ENCODE assay signal across 14 cellular contexts in genomic region chr5:149420509-149421371, GRCh38. TPM values are rescaled to one million over a fixed set of nuclear protein-coding genes. Genes with fewer than 3 reads are reported as not detected.
DNase-seq lines count a peak whose midpoint lies in the region; ATAC-seq and TF ChIP-seq lines count a peak whose summit lies in the region.
"Had no signal": no experiment of that assay in that cellular context is flagged by ENCODE, and none has a peak within 500 bp of the region (broad histone marks: within the 10 kb centered on the region; RNA-seq: fewer than 3 reads in every experiment).

No MANE protein-coding gene starts in this region.

- no peak overlapping the region for H4K91ac ChIP-seq in neuronal stem cell (ENCODE audit: low read depth, low read length, poor library complexity)

- H3K14ac ChIP-seq in neuronal stem cell (ENCODE audit: low read length): no peak overlapping the region

- ATAC-seq in GM18858 (IDR thresholded peaks at IDR 0.05; ENCODE audit: unreplicated experiment): no peak
- ATAC-seq: effector memory CD8-positive, alpha-beta T cell had no signal

- H4K20me1 ChIP-seq in fibroblast of lung (ENCODE audit: control insufficient read depth, extremely low read depth, insufficient read depth, low read length): no peaks in the 10 kb centered on the region

- no peak for TF ChIP-seq POLR2A in uterus (IDR thresholded peaks at IDR 0.05)

- peak overlapping the region; percentile 77 for H2BK15ac ChIP-seq in neuronal stem cell (ENCODE audit: low read length)

- H2BK120ac ChIP-seq in neuronal stem cell (ENCODE audit: low read depth, low read length): no peak overlapping the region

- H3K4me1 ChIP-seq in fibroblast of lung (ENCODE audit: control insufficient read depth, extremely low read depth, insufficient read depth, low read length): peaks cover 80% of the 10 kb centered on the region
- peaks cover 35 to 38% of the 10 kb centered on the region in 2 donors for H3K4me1 ChIP-seq in neuronal stem cell (ENCODE audit: control insufficient read depth in 2 of 2, insufficient read depth in 1 of 2, low read depth in 1 of 2, low read length in 2 of 2)
- peaks cover 18 to 19% of the 10 kb centered on the region in 2 donors for H3K4me1 ChIP-seq in uterus

- H3K27ac ChIP-seq in fibroblast of lung (ENCODE audit: insufficient read depth, low read length): peak overlapping the region; percentile 92
- no peak overlapping the region for H3K27ac ChIP-seq in neuronal stem cell (replicated peaks; ENCODE audit: low read length)
- peak overlapping the region; percentile 99 for H3K27ac ChIP-seq in uterus
- H3K27ac ChIP-seq: 22Rv1 had no signal

- no peak overlapping the region for H2AFZ ChIP-seq in fibroblast of lung (ENCODE audit: low read length)
- H2AFZ ChIP-seq in neuronal stem cell (ENCODE audit: low read length): peak overlapping the region; percentile 68

- peak overlapping the region; percentile 7 for H3K4me2 ChIP-seq in fibroblast of lung (ENCODE audit: extremely low read depth, insufficient read depth, low read length)
- no peak overlapping the region for H3K4me2 ChIP-seq in neuronal stem cell (ENCODE audit: insufficient read depth, low read length, poor library complexity, severe bottlenecking)

- H3K79me1 ChIP-seq in neuronal stem cell (ENCODE audit: low read depth, low read length): no peaks in the 10 kb centered on the region

- TF ChIP-seq CTCF in fibroblast of lung (conservative IDR thresholded peaks at IDR 0.05 in 1 of 2, IDR thresholded peaks at IDR 0.05 in 1 of 2; ENCODE audit: low read depth in 1 of 2, low read length in 2 of 2): no peak
- TF ChIP-seq CTCF in uterus (IDR thresholded peaks at IDR 0.05): no peak

- no peak overlapping the region for H3K23ac ChIP-seq in neuronal stem cell (ENCODE audit: low read depth, low read length, poor library complexity)

- H3K9me3 ChIP-seq in fibroblast of lung (ENCODE audit: control insufficient read depth, insufficient read depth, low read depth, low read length): no peaks in the 10 kb centered on the region
- no peaks in the 10 kb centered on the region for H3K9me3 ChIP-seq in neuronal stem cell (replicated peaks in 1 of 2; ENCODE audit: control insufficient read depth in 2 of 2, insufficient read depth in 1 of 2, low read depth in 1 of 2, low read length in 2 of 2)
- no peaks in the 10 kb centered on the region for H3K9me3 ChIP-seq in uterus

- H4K8ac ChIP-seq in neuronal stem cell (ENCODE audit: low read depth, low read length): no peak overlapping the region

- peak overlapping the region; percentile 58 for H3K9ac ChIP-seq in fibroblast of lung (ENCODE audit: insufficient read depth, low read length)
- no peak overlapping the region for H3K9ac ChIP-seq in neuronal stem cell (ENCODE audit: low read depth, low read length, poor library complexity)

- H3K4ac ChIP-seq in neuronal stem cell (ENCODE audit: low read length): no peak overlapping the region

- H3K18ac ChIP-seq in neuronal stem cell (ENCODE audit: low read length): peak overlapping the region; percentile 63

- no peak overlapping the region for H2BK12ac ChIP-seq in neuronal stem cell (ENCODE audit: low read length)

- WGBS in neuronal stem cell (ENCODE audit: extremely low coverage in 2 of 2, insufficient read length in 2 of 2, insufficient replicate concordance in 1 of 2), 2 donors: no CpG with 5 or more reads among the region's 19 CpGs

- no peaks in the 10 kb centered on the region for H3K27me3 ChIP-seq in fibroblast of lung (ENCODE audit: control insufficient read depth, insufficient read depth, low read length)
- H3K27me3 ChIP-seq in neuronal stem cell (ENCODE audit: control insufficient read depth in 3 of 3, insufficient read depth in 3 of 3, low read depth in 1 of 3, low read length in 3 of 3): no peaks in the 10 kb centered on the region
- no peaks in the 10 kb centered on the region for H3K27me3 ChIP-seq in uterus

- H2BK5ac ChIP-seq in neuronal stem cell (ENCODE audit: low read length): no peak overlapping the region

- DNase-seq in DMS 273 (lab: John Stamatoyannopoulos, UW; ENCODE audit: unreplicated experiment) (peak; percentile 48), DMS 273 treated with DMSO at 0.1 percent for 48 hours (lab: John Stamatoyannopoulos, UW) (no peak), fibroblast of lung (ENCODE audit: low read depth in 2 of 2) (peak; percentile 43 to 97), neuronal stem cell (ENCODE audit: low spot score) (no peak), uterus (peak; percentile 77 to 81), NCI-H226 (no peak), head of caudate nucleus (no peak)
- DNase-seq: activated CD4-positive, alpha-beta T cell treated with anti-CD3 and anti-CD28 coated beads for 1 hour; effector memory CD8-positive, alpha-beta T cell; NCI-H446 treated with DMSO at 0.1 percent for 48 hours had no signal

- H3K36me3 ChIP-seq in fibroblast of lung (ENCODE audit: control insufficient read depth, insufficient read depth, low read length) (peaks cover 29% of the 10 kb centered on the region), neuronal stem cell (replicated peaks in 1 of 2; ENCODE audit: control insufficient read depth in 2 of 2, insufficient read depth in 2 of 2, low read length in 2 of 2) (no peaks in the 10 kb centered on the region), uterus (no peaks in the 10 kb centered on the region)

- H3K4me3 ChIP-seq in fibroblast of lung (replicated peaks in 1 of 4; ENCODE audit: control extremely low read depth in 1 of 4, insufficient read depth in 1 of 4, low read depth in 3 of 4, low read length in 4 of 4): no peak overlapping the region
- H3K4me3 ChIP-seq in neuronal stem cell (ENCODE audit: low read length in 2 of 2): no peak overlapping the region
- no peak overlapping the region for H3K4me3 ChIP-seq in uterus

- intact Hi-C loops in uterus (cut with DNase I; ENCODE audit: low total_unique reads): no loop called here
- intact Hi-C loops in head of caudate nucleus (cut with DNase I): no loop called here

- peak overlapping the region; percentile 48 for H2AK5ac ChIP-seq in neuronal stem cell (ENCODE audit: low read depth, low read length)

- peaks cover 41% of the 10 kb centered on the region for H3K79me2 ChIP-seq in fibroblast of lung (ENCODE audit: control insufficient read depth, insufficient read depth, low read length)

RNA-seq across cellular contexts. Expression of gene IL17B, which starts 41.6 kb away (rescaled TPM):
- total RNA-seq in fibroblast of lung: not detected in 2 replicates
- 0.34 TPM in 1 of 2 replicates, not detected in the other for polyA plus RNA-seq in fibroblast of lung
- not detected in 2 replicates for polyA plus RNA-seq in fibroblast of lung (2012)
- polyA minus RNA-seq in fibroblast of lung (ENCODE audit: low replicate concordance): not detected in 2 replicates
- polyA plus RNA-seq in neuronal stem cell (2013, experiment 1 of 2): not detected
- not detected for polyA plus RNA-seq in neuronal stem cell (2013, experiment 2 of 2)
- total RNA-seq in uterus: 1 to 10 TPM in 2 of 4 donors, not detected in 2; 1.6 to 2.3 TPM
- total RNA-seq: SK-MEL-5 had no signal
- polyA plus RNA-seq: keratinocyte had no signal

Comparison
In these comparisons a context has a peak if more than half of its experiments do, and no peak if none do; other contexts are left out.
1. DNase-seq: peak in DMS 273 (single experiment), fibroblast of lung (2 of 2) and uterus (2 of 2); none in DMS 273 treated with DMSO at 0.1 percent for 48 hours (single experiment), neuronal stem cell (single experiment), NCI-H226 (single experiment) and head of caudate nucleus (0 of 42).